ENCODE assay signal across 8 cellular contexts in the genomic region with DNA sequence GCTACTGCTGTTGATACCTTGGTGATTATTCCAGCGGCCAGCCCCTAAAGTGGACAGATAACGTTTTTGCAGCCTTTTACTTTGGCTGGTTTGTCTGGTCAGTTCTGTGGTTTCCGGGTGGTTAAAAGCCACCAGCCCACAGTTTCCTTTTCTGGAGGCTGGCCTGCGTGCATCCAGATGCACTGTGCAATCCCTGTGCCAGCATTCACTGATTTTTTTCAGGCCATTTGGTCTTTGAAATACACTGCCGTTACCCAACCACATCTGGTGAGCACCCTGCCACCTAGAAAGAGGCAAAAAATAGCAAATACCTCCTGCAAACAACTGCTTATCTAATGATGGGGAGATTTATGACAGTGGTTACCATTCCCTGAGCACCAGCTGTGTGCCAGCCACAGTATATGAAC. TPM values are rescaled to one million over a fixed set of nuclear protein-coding genes. Genes with fewer than 3 reads are reported as not detected.
DNase-seq lines count a peak whose midpoint lies in the region; ATAC-seq and TF ChIP-seq lines count a peak whose summit lies in the region.

No MANE protein-coding gene starts in this region.

- peak overlapping the region; percentile 86 for H3K9ac ChIP-seq in fibroblast of lung (ENCODE audit: insufficient read depth, low read length)

- H3K9me3 Mint-ChIP-seq in T-helper 2 cell treated with Interferon-gamma antibody and Interleukin-4, amounts not matched to agents 5 μg/mL and 100 μg/mL, for 36 hours, result peaks cover 6% of the 10 kb centered on the region
- H3K9me3 Mint-ChIP-seq in natural killer cell treated with Interleukin-12 subunit alpha and Interleukin-12 subunit beta and Interleukin-15 and Interleukin-18, amount 100 ng/mL, for 72 hours, result no peaks in the 10 kb centered on the region

- H3K4me3 Mint-ChIP-seq in T-helper 2 cell treated with Interferon-gamma antibody and Interleukin-4, amounts not matched to agents 5 μg/mL and 100 μg/mL, for 36 hours, result peak overlapping the region; percentile 89
- H3K4me3 Mint-ChIP-seq in natural killer cell treated with Interleukin-12 subunit alpha and Interleukin-12 subunit beta and Interleukin-15 and Interleukin-18, amount 100 ng/mL, for 72 hours, result peak overlapping the region; percentile 93

- H3K4me3 ChIP-seq in BE2C (ENCODE audit: low read depth, low read length) (peak overlapping the region; percentile 88), fibroblast of lung (replicated peaks in 1 of 4; ENCODE audit: control extremely low read depth in 1 of 4, insufficient read depth in 1 of 4, low read depth in 3 of 4, low read length in 4 of 4) (peak overlapping the region; percentile 71 to 92 (median 88))

- H3K36me3 ChIP-seq in BE2C (no peaks in the 10 kb centered on the region), fibroblast of lung (ENCODE audit: control insufficient read depth, insufficient read depth, low read length) (no peaks in the 10 kb centered on the region)

- H2AFZ ChIP-seq in fibroblast of lung (ENCODE audit: low read length), result peak overlapping the region; percentile 97

- H3K79me2 ChIP-seq in fibroblast of lung (ENCODE audit: control insufficient read depth, insufficient read depth, low read length), result no peaks in the 10 kb centered on the region

- H3K27me3 Mint-ChIP-seq in T-helper 2 cell treated with Interferon-gamma antibody and Interleukin-4, amounts not matched to agents 5 μg/mL and 100 μg/mL, for 36 hours (ENCODE audit: low read depth), result no peaks in the 10 kb centered on the region
- peaks cover 0 to 9% of the 10 kb centered on the region in 2 donors for H3K27me3 Mint-ChIP-seq in natural killer cell treated with Interleukin-12 subunit alpha and Interleukin-12 subunit beta and Interleukin-15 and Interleukin-18, amount 100 ng/mL, for 72 hours

- H3K27me3 ChIP-seq in BE2C (no peaks in the 10 kb centered on the region), fibroblast of lung (ENCODE audit: control insufficient read depth, insufficient read depth, low read length) (no peaks in the 10 kb centered on the region)

- H3K27ac ChIP-seq in fibroblast of lung (ENCODE audit: insufficient read depth, low read length), result peak overlapping the region; percentile 87

- peaks cover 10% of the 10 kb centered on the region for H3K4me1 Mint-ChIP-seq in T-helper 2 cell treated with Interferon-gamma antibody and Interleukin-4, amounts not matched to agents 5 μg/mL and 100 μg/mL, for 36 hours (ENCODE audit: low read depth)
- peaks cover 16 to 21% of the 10 kb centered on the region in 2 donors for H3K4me1 Mint-ChIP-seq in natural killer cell treated with Interleukin-12 subunit alpha and Interleukin-12 subunit beta and Interleukin-15 and Interleukin-18, amount 100 ng/mL, for 72 hours (ENCODE audit: low read depth in 2 of 2)

- TF ChIP-seq CTCF in BE2C (IDR thresholded peaks at IDR 0.05; ENCODE audit: low read depth, low read length) (no peak), fibroblast of lung (conservative IDR thresholded peaks at IDR 0.05 in 1 of 2, IDR thresholded peaks at IDR 0.05 in 1 of 2; ENCODE audit: low read depth in 1 of 2, low read length in 2 of 2) (no peak)

- H3K36me3 Mint-ChIP-seq in T-helper 2 cell treated with Interferon-gamma antibody and Interleukin-4, amounts not matched to agents 5 μg/mL and 100 μg/mL, for 36 hours (ENCODE audit: low read depth), result peaks cover 9% of the 10 kb centered on the region
- H3K36me3 Mint-ChIP-seq in natural killer cell treated with Interleukin-12 subunit alpha and Interleukin-12 subunit beta and Interleukin-15 and Interleukin-18, amount 100 ng/mL, for 72 hours, result no peaks in the 10 kb centered on the region

- H3K9me3 ChIP-seq in BE2C (no peaks in the 10 kb centered on the region), fibroblast of lung (ENCODE audit: control insufficient read depth, insufficient read depth, low read depth, low read length) (no peaks in the 10 kb centered on the region)

- ATAC-seq in GM19023 (IDR thresholded peaks at IDR 0.05; ENCODE audit: unreplicated experiment) (peak; percentile 10), HG03457 (IDR thresholded peaks at IDR 0.05; ENCODE audit: unreplicated experiment) (peak; percentile 0)
- ATAC-seq in natural killer cell treated with Interleukin-12 subunit alpha and Interleukin-12 subunit beta and Interleukin-15 and Interleukin-18, amount 100 ng/mL, for 72 hours, result no peak

- H3K4me2 ChIP-seq in fibroblast of lung (ENCODE audit: extremely low read depth, insufficient read depth, low read length), result peak overlapping the region; percentile 98

- DNase-seq in BE2C (no peak), fibroblast of lung (ENCODE audit: low read depth in 2 of 2) (peak; percentile 76 to 77), COR-L47 (lab: John Stamatoyannopoulos, UW) (no peak), NCI-H1048 (lab: John Stamatoyannopoulos, UW) (no peak)
- DNase-seq in T-helper 2 cell treated with Interferon-gamma antibody and Interleukin-4, amounts not matched to agents 5 μg/mL and 100 μg/mL, for 36 hours (ENCODE audit: low spot score), result peak; percentile 11
- DNase-seq in natural killer cell treated with Interleukin-12 subunit alpha and Interleukin-12 subunit beta and Interleukin-15 and Interleukin-18, amount 100 ng/mL, for 72 hours (ENCODE audit: low spot score), result no peak

- H3K4me1 ChIP-seq in BE2C, result no peaks in the 10 kb centered on the region
- peaks cover 6% of the 10 kb centered on the region for H3K4me1 ChIP-seq in fibroblast of lung (ENCODE audit: control insufficient read depth, extremely low read depth, insufficient read depth, low read length)

- H4K20me1 ChIP-seq in fibroblast of lung (ENCODE audit: control insufficient read depth, extremely low read depth, insufficient read depth, low read length), result no peaks in the 10 kb centered on the region

- peak overlapping the region; percentile 92 for H3K27ac Mint-ChIP-seq in T-helper 2 cell treated with Interferon-gamma antibody and Interleukin-4, amounts not matched to agents 5 μg/mL and 100 μg/mL, for 36 hours
- H3K27ac Mint-ChIP-seq in natural killer cell treated with Interleukin-12 subunit alpha and Interleukin-12 subunit beta and Interleukin-15 and Interleukin-18, amount 100 ng/mL, for 72 hours, result peak overlapping the region; percentile 68 to 93

RNA-seq across cellular contexts. Expression of gene NUDT7, which starts 0.8 kb away (rescaled TPM):
- 2.0 TPM for polyA plus RNA-seq in BE2C (2012; ENCODE audit: insufficient read depth, insufficient read length, low read depth)
- 8.7 and 21.5 TPM in 2 replicates for total RNA-seq in fibroblast of lung
- 13.7 and 15.2 TPM in 2 replicates for polyA plus RNA-seq in fibroblast of lung
- polyA plus RNA-seq in fibroblast of lung (2012), result 7.5 and 8.2 TPM in 2 replicates
- polyA minus RNA-seq in fibroblast of lung (ENCODE audit: low replicate concordance), result 2.3 and 3.1 TPM in 2 replicates
- 1 to 10 TPM in 1 of 2 donors, under 1 TPM in 1; 0.83 to 3.7 TPM for total RNA-seq in natural killer cell treated with Interleukin-12 subunit alpha and Interleukin-12 subunit beta and Interleukin-15 and Interleukin-18, amount 100 ng/mL, for 72 hours

Comparison
In these comparisons a context has a peak if more than half of its experiments do, and no peak if none do; other contexts are left out.
1. DNase-seq: peak in T-helper 2 cell treated with Interferon-gamma antibody and Interleukin-4, amounts not matched to agents 5 μg/mL and 100 μg/mL, for 36 hours (single experiment) and fibroblast of lung (2 of 2); none in BE2C (single experiment), natural killer cell treated with Interleukin-12 subunit alpha and Interleukin-12 subunit beta and Interleukin-15 and Interleukin-18, amount 100 ng/mL, for 72 hours (single experiment), COR-L47 (single experiment) and NCI-H1048 (single experiment).
2. ATAC-seq: peak in GM19023 (single experiment) and HG03457 (single experiment); none in natural killer cell treated with Interleukin-12 subunit alpha and Interleukin-12 subunit beta and Interleukin-15 and Interleukin-18, amount 100 ng/mL, for 72 hours (0 of 2).